8 cellular contexts compared by ENCODE assay signal in genomic region chr4:109981936-109982335, GRCh38.
"Had no signal": no experiment of that assay in that cellular context is flagged by ENCODE, and none has a peak within 500 bp of the region (broad histone marks: within the 10 kb centered on the region; RNA-seq: fewer than 3 reads in every experiment).

No MANE protein-coding gene starts in this region.

- ATAC-seq: HepG2, K562 had no signal

- H3K4me1 Mint-ChIP-seq: IgD-negative memory B cell had no signal

- H3K36me3 Mint-ChIP-seq: IgD-negative memory B cell had no signal

- H3K27ac Mint-ChIP-seq: IgD-negative memory B cell had no signal

- H3K27ac ChIP-seq: HL-60 had no signal

- H3K4me3 Mint-ChIP-seq: IgD-negative memory B cell had no signal

- H3K9me3 Mint-ChIP-seq: IgD-negative memory B cell had no signal

- DNase-seq: IMR-90, KBM-7, KG1 had no signal

- H3K4me3 ChIP-seq: K562 had no signal

- FAIRE-seq: HepG2, HTR-8/SVneo, K562 had no signal
